In the genomic region with DNA sequence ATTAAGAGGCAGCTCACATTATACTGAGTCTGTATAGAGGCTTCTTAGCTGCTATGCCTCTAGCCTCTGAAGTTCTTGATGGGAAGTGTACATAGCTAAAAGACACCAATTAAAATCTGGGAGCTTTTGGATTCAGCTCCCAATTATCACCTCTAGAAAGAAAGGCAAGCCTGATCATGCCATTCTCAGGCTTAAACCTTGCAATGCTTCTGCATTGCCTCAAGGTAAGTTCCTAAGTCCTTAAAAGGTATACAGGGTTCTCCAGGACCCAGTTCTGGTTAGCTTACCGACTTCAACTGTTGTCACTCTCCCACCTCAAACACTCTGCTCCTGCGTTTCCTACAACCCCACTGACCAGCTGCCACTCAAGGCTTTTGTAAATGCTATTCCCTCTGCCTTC, we compare ENCODE assay signal across 25 cellular contexts. TPM values are rescaled to one million over a fixed set of nuclear protein-coding genes. Genes with fewer than 3 reads are reported as not detected.
DNase-seq lines count a peak whose midpoint lies in the region; ATAC-seq and TF ChIP-seq lines count a peak whose summit lies in the region.
"Had no signal": no experiment of that assay in that cellular context is flagged by ENCODE, and none has a peak within 500 bp of the region (broad histone marks: within the 10 kb centered on the region; RNA-seq: fewer than 3 reads in every experiment).

No MANE protein-coding gene starts in this region.

- H3K27me3 Mint-ChIP-seq in activated naive CD4-positive, alpha-beta T cell treated with anti-CD3 and anti-CD28 coated beads for 36 hours (ENCODE audit: low read depth) = no peaks in the 10 kb centered on the region

- no peak for TF ChIP-seq EP300 in stomach (IDR thresholded peaks at IDR 0.05)

- TF ChIP-seq POLR2A in stomach (IDR thresholded peaks at IDR 0.05) = no peak

- H3K9me2 ChIP-seq in Karpas-422 (replicated peaks; ENCODE audit: insufficient read depth, low read length) = no peaks in the 10 kb centered on the region

- H3K27me3 ChIP-seq in Karpas-422 (ENCODE audit: low read length) = no peaks in the 10 kb centered on the region; the same call in 1 of the 2 replicates
- no peaks in the 10 kb centered on the region for H3K27me3 ChIP-seq in foreskin keratinocyte
- no peaks in the 10 kb centered on the region for H3K27me3 ChIP-seq in stomach
- H3K27me3 ChIP-seq: BE2C, SJSA1 had no signal

- DNase-seq in Karpas-422 (peak; percentile 28), NCI-H69 (lab: John Stamatoyannopoulos, UW) (peak; percentile 64), foreskin keratinocyte (peak; percentile 43 to 65), stomach (no peak), NCI-H2196 treated with DMSO at 0.1 percent for 48 hours (lab: John Stamatoyannopoulos, UW; ENCODE audit: unreplicated experiment) (no peak)
- no peak for DNase-seq in stimulated activated CD4-positive, alpha-beta T cell treated with anti-CD3 and anti-CD28 coated beads, Interleukin-4, amount 100 ng/mL, for 4 hours
- no peak for DNase-seq in activated naive CD4-positive, alpha-beta T cell treated with anti-CD3 and anti-CD28 coated beads for 36 hours
- DNase-seq: BE2C, Calu3, DND-41, NCI-H1092, NCI-H1417 treated with DMSO at 0.1 percent for 48 hours, NCI-H1694 treated with DMSO at 0.1 percent for 48 hours, NCI-H2081 treated with DMSO at 0.1 percent for 48 hours, NCI-H345, NCI-H510A treated with DMSO at 0.1 percent for 48 hours, NCI-H774, Right ventricle myocardium superior, RPMI8226 had no signal

- H2AFZ ChIP-seq in Karpas-422 (ENCODE audit: low read length) = no peak overlapping the region

- no peaks in the 10 kb centered on the region for H3K36me3 Mint-ChIP-seq in activated naive CD4-positive, alpha-beta T cell treated with anti-CD3 and anti-CD28 coated beads for 36 hours (ENCODE audit: low read depth)

- 77 to 86% (median 82%) methylated on average over 2 of the region's 2 CpGs for WGBS in stomach, 5 donors

- H3K79me2 ChIP-seq in Karpas-422 (ENCODE audit: low read length) = no peaks in the 10 kb centered on the region

- H3K27ac ChIP-seq in Karpas-422 (ENCODE audit: low read length) (no peak overlapping the region), foreskin keratinocyte (no peak overlapping the region), stomach (peak overlapping the region in 4 of 5 donors; percentile 31 to 63 (median 52))
- H3K27ac ChIP-seq: HL-60, KMS-11, SJSA1 had no signal

- H3K9me3 ChIP-seq in Karpas-422 (ENCODE audit: low read length) (no peaks in the 10 kb centered on the region), stomach (no peaks in the 10 kb centered on the region)
- H3K9me3 ChIP-seq: BE2C, SJSA1 had no signal

- no peak overlapping the region for H3K4me2 ChIP-seq in Karpas-422 (ENCODE audit: low read depth, low read length, poor library complexity, severe bottlenecking)
- H3K4me2 ChIP-seq: KMS-11 had no signal

- H3K4me3 Mint-ChIP-seq in activated naive CD4-positive, alpha-beta T cell treated with anti-CD3 and anti-CD28 coated beads for 36 hours = no peak overlapping the region
- H3K4me3 Mint-ChIP-seq: IgD-negative memory B cell had no signal

- no peak overlapping the region for H3K27ac Mint-ChIP-seq in activated naive CD4-positive, alpha-beta T cell treated with anti-CD3 and anti-CD28 coated beads for 36 hours

- no peaks in the 10 kb centered on the region for H3K9me3 Mint-ChIP-seq in activated naive CD4-positive, alpha-beta T cell treated with anti-CD3 and anti-CD28 coated beads for 36 hours

- no peak overlapping the region for H3K9ac ChIP-seq in Karpas-422 (ENCODE audit: low read length)
- H3K9ac ChIP-seq: KMS-11 had no signal

- TF ChIP-seq CTCF in foreskin keratinocyte (conservative IDR thresholded peaks at IDR 0.05) = no peak
- TF ChIP-seq CTCF in stomach (IDR thresholded peaks at IDR 0.05) = no peak

- H3K4me3 ChIP-seq in Karpas-422 (ENCODE audit: low read length) (no peak overlapping the region), stomach (no peak overlapping the region)
- H3K4me3 ChIP-seq: SJSA1 had no signal

- no peaks in the 10 kb centered on the region for H3K4me1 ChIP-seq in Karpas-422 (ENCODE audit: low read length)
- H3K4me1 ChIP-seq in foreskin keratinocyte = peaks cover 22% of the 10 kb centered on the region
- H3K4me1 ChIP-seq in stomach = peaks cover 13 to 56% (median 19%) of the 10 kb centered on the region in 4 donors
- H3K4me1 ChIP-seq: BE2C had no signal

- CTCF ChIA-PET in activated naive CD4-positive, alpha-beta T cell treated with anti-CD3 and anti-CD28 coated beads for 36 hours (lab: Charles Lee) = interaction anchor here (1.3 kb wide), 1 partner anchor 55 kb away, joined by 5 read pairs; a partner anchor contains a TSS

- no peaks in the 10 kb centered on the region for H3K4me1 Mint-ChIP-seq in activated naive CD4-positive, alpha-beta T cell treated with anti-CD3 and anti-CD28 coated beads for 36 hours (ENCODE audit: low read depth)

- H3K36me3 ChIP-seq in Karpas-422 (ENCODE audit: insufficient read depth, low read length) (no peaks in the 10 kb centered on the region), stomach (no peaks in the 10 kb centered on the region)
- H3K36me3 ChIP-seq: BE2C, SJSA1 had no signal

- no peak for ATAC-seq in foreskin keratinocyte
- ATAC-seq: HCT116 had no signal

- no peaks in the 10 kb centered on the region for H4K20me1 ChIP-seq in Karpas-422 (ENCODE audit: insufficient read depth, low read depth, low read length)

- intact Hi-C loops in stomach (cut with DNase I; ENCODE audit: low total_unique reads) = no loop called here
- intact Hi-C loops in activated naive CD4-positive, alpha-beta T cell treated with anti-CD3 and anti-CD28 coated beads for 36 hours (cut with micrococcal nuclease) = no loop called here

RNA-seq across cellular contexts. Expression of a gene that starts 17.5 kb away (rescaled TPM):
- 18.8 and 42.3 TPM in 2 replicates for total RNA-seq in Karpas-422 (2014; rRNA removed; shearing (Covaris generic); ENCODE audit: low replicate concordance)
- total RNA-seq in foreskin keratinocyte = 1.9 and 2.5 TPM in 2 replicates
- polyA plus RNA-seq in foreskin keratinocyte = 1.1 and 1.3 TPM in 2 replicates
- 10 to 100 TPM in 1 of 5 donors, 1 to 10 TPM in 2, under 1 TPM in 1, not detected in 1; 0.45 to 23.3 (median 7.4) TPM for total RNA-seq in stomach
- polyA plus RNA-seq in stomach = 10 to 100 TPM in 1 of 3 donors, 1 to 10 TPM in 2; 7.1 to 11.0 (median 8.9) TPM
- total RNA-seq in activated naive CD4-positive, alpha-beta T cell treated with anti-CD3 and anti-CD28 coated beads for 36 hours = 1 to 10 TPM; 5.4 TPM
- total RNA-seq: H4 had no signal

RNA-seq across cellular contexts. Expression of a gene that starts 54.0 kb away (rescaled TPM):
- 15.0 and 57.2 TPM in 2 replicates for total RNA-seq in Karpas-422 (2014; rRNA removed; shearing (Covaris generic); ENCODE audit: low replicate concordance)
- 10.8 and 12.4 TPM in 2 replicates for total RNA-seq in foreskin keratinocyte
- 6.0 and 7.4 TPM in 2 replicates for polyA plus RNA-seq in foreskin keratinocyte
- 10 to 100 TPM in 3 of 5 donors, 1 to 10 TPM in 2; 1.7 to 51.3 (median 11.1) TPM for total RNA-seq in stomach
- polyA plus RNA-seq in stomach = 1 to 10 TPM; 4.4 to 8.8 (median 5.3) TPM
- 10 to 100 TPM; 20.7 to 23.5 TPM for total RNA-seq in activated naive CD4-positive, alpha-beta T cell treated with anti-CD3 and anti-CD28 coated beads for 36 hours

Comparison
In these comparisons a context has a peak if more than half of its experiments do, and no peak if none do; other contexts are left out.
1. DNase-seq: peak in Karpas-422 (single experiment), NCI-H69 (single experiment) and foreskin keratinocyte (2 of 2); none in stomach (single experiment), NCI-H2196 treated with DMSO at 0.1 percent for 48 hours (single experiment), stimulated activated CD4-positive, alpha-beta T cell treated with anti-CD3 and anti-CD28 coated beads, Interleukin-4, amount 100 ng/mL, for 4 hours (0 of 2) and activated naive CD4-positive, alpha-beta T cell treated with anti-CD3 and anti-CD28 coated beads for 36 hours (single experiment).
2. H3K27ac ChIP-seq: peak in stomach (4 of 5); none in Karpas-422 (single experiment) and foreskin keratinocyte (single experiment).